ENCODE assay signal across 19 cellular contexts in the genomic region with DNA sequence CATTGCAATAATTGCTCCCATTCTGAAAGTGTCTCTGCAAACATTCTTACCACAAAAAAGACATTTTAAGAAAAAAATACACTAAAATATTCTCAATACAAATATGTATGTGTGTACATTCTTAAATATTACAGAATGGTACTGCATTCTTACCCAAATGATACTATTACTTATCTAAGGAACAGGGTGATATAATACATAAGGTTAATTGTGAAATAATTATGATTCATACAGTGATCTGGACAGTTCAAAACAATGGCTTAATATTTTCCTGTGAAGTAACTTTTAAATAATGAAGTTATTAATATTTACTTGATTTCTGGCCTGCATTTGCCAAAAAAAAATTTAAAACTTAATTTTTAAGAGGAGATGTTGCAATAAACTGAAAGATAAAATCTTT.
DNase-seq lines count a peak whose midpoint lies in the region; ATAC-seq and TF ChIP-seq lines count a peak whose summit lies in the region.
"Had no signal": no experiment of that assay in that cellular context is flagged by ENCODE, and none has a peak within 500 bp of the region (broad histone marks: within the 10 kb centered on the region; RNA-seq: fewer than 3 reads in every experiment).

No MANE protein-coding gene starts in this region.

- no peak overlapping the region for H3K4me3 ChIP-seq in fibroblast of the aortic adventitia (ENCODE audit: low read depth, low read length)
- H3K4me3 ChIP-seq: Peyer's patch, SJSA1 had no signal

- DNase-seq in NOMO-1 treated with DMSO at 0.1 percent for 48 hours (lab: John Stamatoyannopoulos, UW; ENCODE audit: unreplicated experiment), result peak; percentile 16
- DNase-seq in NOMO-1 treated with dmso at 0.1 percent for 144 hours (lab: John Stamatoyannopoulos, UW; ENCODE audit: unreplicated experiment), result no peak
- DNase-seq in amniotic epithelial cell (ENCODE audit: low read depth), result peak; percentile 21
- DNase-seq in fibroblast of the aortic adventitia (ENCODE audit: low read depth), result peak; percentile 27
- DNase-seq in HK-2 (ENCODE audit: unreplicated experiment), result no peak
- DNase-seq in NAMALWA (ENCODE audit: low spot score), result no peak
- DNase-seq: 8988T; C1 segment of cervical spinal cord; EL; H7; HFFc6; NCI-H1694; NCI-H2171; NCI-H524; NK-92 treated with Interleukin-12 subunit alpha and Interleukin-12 subunit beta, amount 100 ng/mL, for 24 hours; Peyer's patch had no signal

- no peak for ATAC-seq in HG03045 (IDR thresholded peaks at IDR 0.05; ENCODE audit: unreplicated experiment)
- ATAC-seq: Right ventricle myocardium inferior had no signal

- TF ChIP-seq CTCF in fibroblast of the aortic adventitia (IDR thresholded peaks at IDR 0.05; ENCODE audit: insufficient read depth, low read length), result no peak

Comparison
In these comparisons a context has a peak if more than half of its experiments do, and no peak if none do; other contexts are left out.
1. DNase-seq: peak in NOMO-1 treated with DMSO at 0.1 percent for 48 hours (single experiment), amniotic epithelial cell (single experiment) and fibroblast of the aortic adventitia (single experiment); none in NOMO-1 treated with dmso at 0.1 percent for 144 hours (single experiment), HK-2 (single experiment) and NAMALWA (single experiment).